14 cellular contexts compared by ENCODE assay signal in genomic region chr6:138182939-138183791, GRCh38. TPM values are rescaled to one million over a fixed set of nuclear protein-coding genes. Genes with fewer than 3 reads are reported as not detected.
A peak's percentile ranks its signal among the peaks of the same experiment; 100 is the strongest.
DNase-seq lines count a peak whose midpoint lies in the region; ATAC-seq, FAIRE-seq and TF ChIP-seq lines count a peak whose summit lies in the region.
"Had no signal": no experiment of that assay in that cellular context is flagged by ENCODE, and none has a peak within 500 bp of the region (broad histone marks: within the 10 kb centered on the region; RNA-seq: fewer than 3 reads in every experiment).

No MANE protein-coding gene starts in this region.

- peaks cover 22% of the 10 kb centered on the region for H3K4me1 ChIP-seq in HUES6 (ENCODE audit: control insufficient read depth, insufficient read depth, low read length)

- no peaks in the 10 kb centered on the region for H3K36me3 ChIP-seq in HUES6 (ENCODE audit: control insufficient read depth, insufficient read depth, low read length)

- H3K27me3 Mint-ChIP-seq in CD14-positive monocyte (ENCODE audit: low read depth in 3 of 3) = peaks cover 0 to 9% (median 5%) of the 10 kb centered on the region in 3 donors

- peak; percentile 82 for FAIRE-seq in frontal cortex (lab: Jason Lieb, UNC)

- ATAC-seq in HG02973 (IDR thresholded peaks at IDR 0.05; ENCODE audit: unreplicated experiment) (no peak), GM18867 (IDR thresholded peaks at IDR 0.05; ENCODE audit: unreplicated experiment) (no peak), HG02571 (IDR thresholded peaks at IDR 0.05; ENCODE audit: unreplicated experiment) (no peak)
- ATAC-seq: left lobe of liver; stimulated activated memory B cell treated with anti-CD40 and anti-IgM and Interleukin-4, amounts not matched to agents 10 μg/mL and 1 μg/mL and 100 μg/mL, for 72 hours had no signal

- H3K4me1 Mint-ChIP-seq in CD14-positive monocyte = no peaks in the 10 kb centered on the region
- H3K4me1 Mint-ChIP-seq: CD8-positive, alpha-beta memory T cell; stimulated activated memory B cell treated with anti-CD40 and anti-IgM and Interleukin-4, amounts not matched to agents 10 μg/mL and 1 μg/mL and 100 μg/mL, for 72 hours had no signal

- H3K27ac ChIP-seq in HUES6 (ENCODE audit: low read depth, low read length) = peak overlapping the region; percentile 51; the same call in 1 of the 2 replicates

- no peaks in the 10 kb centered on the region for H3K27me3 ChIP-seq in HUES6 (ENCODE audit: control insufficient read depth, insufficient read depth, low read length)

- no peak overlapping the region for H3K27ac Mint-ChIP-seq in CD14-positive monocyte
- H3K27ac Mint-ChIP-seq: CD8-positive, alpha-beta memory T cell; stimulated activated memory B cell treated with anti-CD40 and anti-IgM and Interleukin-4, amounts not matched to agents 10 μg/mL and 1 μg/mL and 100 μg/mL, for 72 hours had no signal

- peak; percentile 40 for DNase-seq in NCI-H510A treated with DMSO at 0.1 percent for 48 hours (lab: John Stamatoyannopoulos, UW)
- DNase-seq in frontal cortex (ENCODE audit: low spot score in 2 of 2) = peak in 1 of 2 donors; percentile 35
- DNase-seq in posterior cingulate gyrus = peak; percentile 62 to 96 (median 79)
- DNase-seq in CD14-positive monocyte (ENCODE audit: low spot score) = no peak
- DNase-seq: activated CD4-positive, alpha-beta T cell treated with anti-CD3 and anti-CD28 coated beads for 48 hours; activated effector memory CD4-positive, alpha-beta T cell treated with anti-CD3 and anti-CD28 coated beads, Interleukin-2, amount 50 U/mL, for 16 hours; CD8-positive, alpha-beta memory T cell had no signal

- no peak overlapping the region for H3K4me3 Mint-ChIP-seq in CD14-positive monocyte
- H3K4me3 Mint-ChIP-seq: CD8-positive, alpha-beta memory T cell; stimulated activated memory B cell treated with anti-CD40 and anti-IgM and Interleukin-4, amounts not matched to agents 10 μg/mL and 1 μg/mL and 100 μg/mL, for 72 hours had no signal

- H3K36me3 Mint-ChIP-seq in CD14-positive monocyte = no peaks in the 10 kb centered on the region
- H3K36me3 Mint-ChIP-seq: stimulated activated memory B cell treated with anti-CD40 and anti-IgM and Interleukin-4, amounts not matched to agents 10 μg/mL and 1 μg/mL and 100 μg/mL, for 72 hours had no signal

- intact Hi-C loops in posterior cingulate gyrus (cut with DNase I) (loop anchor here (1.0 kb wide), 1 partner anchor 21 kb away; no protein-coding TSS in a partner anchor), CD14-positive monocyte (cut with micrococcal nuclease) (no loop called here)

- H3K9ac ChIP-seq in HUES6 (ENCODE audit: low read length) = no peak overlapping the region

- TF ChIP-seq CTCF in CD14-positive monocyte (IDR thresholded peaks at IDR 0.05) = no peak

- no peaks in the 10 kb centered on the region for H3K9me3 ChIP-seq in HUES6 (ENCODE audit: control insufficient read depth, insufficient read depth, low read depth, low read length)

- no peak overlapping the region for H3K4me3 ChIP-seq in HUES6 (ENCODE audit: low read depth, low read length)

- peaks cover 0 to 8% (median 2%) of the 10 kb centered on the region in 7 donors for H3K9me3 Mint-ChIP-seq in CD14-positive monocyte

RNA-seq across cellular contexts. Expression of gene ARFGEF3, which starts 21.4 kb away (rescaled TPM):
- total RNA-seq in frontal cortex = 37.1 TPM
- polyA plus RNA-seq in CD14-positive monocyte = not detected
- polyA plus RNA-seq: CD8-positive, alpha-beta memory T cell had no signal

RNA-seq across cellular contexts. Expression of gene PBOV1, which starts 35.1 kb away (rescaled TPM):
- not detected for total RNA-seq in frontal cortex
- polyA plus RNA-seq in CD14-positive monocyte = not detected
- total RNA-seq: CD8-positive, alpha-beta memory T cell; left lobe of liver; omental fat pad had no signal
- polyA plus RNA-seq: CD8-positive, alpha-beta memory T cell had no signal
